In genomic region chr10:91206427-91206826, GRCh38 we compare ENCODE assay signal across 11 cellular contexts. TPM values are rescaled to one million over a fixed set of nuclear protein-coding genes. Genes with fewer than 3 reads are reported as not detected.
DNase-seq lines count a peak whose midpoint lies in the region; ATAC-seq, FAIRE-seq and TF ChIP-seq lines count a peak whose summit lies in the region.
"Had no signal": no experiment of that assay in that cellular context is flagged by ENCODE, and none has a peak within 500 bp of the region (broad histone marks: within the 10 kb centered on the region; RNA-seq: fewer than 3 reads in every experiment).

No MANE protein-coding gene starts in this region.

- H3K27ac Mint-ChIP-seq in osteocyte (ENCODE audit: unreplicated experiment) (no peak overlapping the region), type B pancreatic cell (no peak overlapping the region)

- H3K4me1 Mint-ChIP-seq in osteocyte (ENCODE audit: unreplicated experiment) (peaks cover 7% of the 10 kb centered on the region), type B pancreatic cell (ENCODE audit: unreplicated experiment) (no peaks in the 10 kb centered on the region)

- H3K27me3 Mint-ChIP-seq in osteocyte (ENCODE audit: unreplicated experiment) (no peaks in the 10 kb centered on the region), type B pancreatic cell (peaks cover 14% of the 10 kb centered on the region)

- WGBS in right cardiac atrium: 0% methylated on average over 1 of the region's 1 CpG

- no peak overlapping the region for H3K4me3 ChIP-seq in right cardiac atrium (ENCODE audit: low read length)

- no peak for DNase-seq in GM12891 (ENCODE audit: insufficient read length, low spot score)
- no peak for DNase-seq in right cardiac atrium
- no peak for DNase-seq in osteocyte (ENCODE audit: extremely low spot score, unreplicated experiment)
- no peak for DNase-seq in type B pancreatic cell (ENCODE audit: extremely low spot score, unreplicated experiment)
- DNase-seq: activated gamma-delta T cell treated with Interleukin-2 at 50 U/mL for 16 hours, immature natural killer cell, NCI-H1436 had no signal

- H3K4me3 Mint-ChIP-seq in osteocyte (ENCODE audit: unreplicated experiment) (no peak overlapping the region), type B pancreatic cell (no peak overlapping the region)

- H3K9me3 ChIP-seq in right cardiac atrium (ENCODE audit: control insufficient read depth, low read length): no peaks in the 10 kb centered on the region

- no peak overlapping the region for H3K27ac ChIP-seq in right cardiac atrium (ENCODE audit: low read length)

- intact Hi-C loops in right cardiac atrium (cut with DNase I): no loop called here

- no peaks in the 10 kb centered on the region for H3K36me3 Mint-ChIP-seq in osteocyte (ENCODE audit: unreplicated experiment)
- no peaks in the 10 kb centered on the region for H3K36me3 Mint-ChIP-seq in type B pancreatic cell
- H3K36me3 Mint-ChIP-seq: immature natural killer cell had no signal

- ATAC-seq in GM21367 (IDR thresholded peaks at IDR 0.05; ENCODE audit: unreplicated experiment) (peak; percentile 49), HG03571 (IDR thresholded peaks at IDR 0.05; ENCODE audit: unreplicated experiment) (peak; percentile 38), right cardiac atrium (peak; percentile 16 to 31), GM21526 (IDR thresholded peaks at IDR 0.05; ENCODE audit: low FRiP score, unreplicated experiment) (no peak)

- H3K27me3 ChIP-seq in right cardiac atrium (ENCODE audit: control insufficient read depth, insufficient read depth): no peaks in the 10 kb centered on the region

- TF ChIP-seq CTCF in osteocyte (IDR thresholded peaks at IDR 0.05) (no peak), type B pancreatic cell (conservative IDR thresholded peaks at IDR 0.05) (no peak)

- peaks cover 3% of the 10 kb centered on the region for H3K4me1 ChIP-seq in right cardiac atrium (ENCODE audit: control insufficient read depth, insufficient read depth, low read length)

- H3K9me3 Mint-ChIP-seq in osteocyte (ENCODE audit: unreplicated experiment): no peaks in the 10 kb centered on the region
- no peaks in the 10 kb centered on the region for H3K9me3 Mint-ChIP-seq in type B pancreatic cell
- H3K9me3 Mint-ChIP-seq: immature natural killer cell had no signal

- peak; percentile 91 for FAIRE-seq in GM12891 (lab: Jason Lieb, UNC)
- FAIRE-seq: endometrium had no signal

- TF ChIP-seq POLR2A in GM12891 (IDR thresholded peaks at IDR 0.05; ENCODE audit: low read depth, low read length): no peak

TF ChIP-seq in GM12891, 5 proteins besides CTCF, POLR2A, EP300 and RAD21:
- TF ChIP-seq SPI1 (IDR thresholded peaks at IDR 0.05; ENCODE audit: low read depth, low read length): 0 out of 2 replicates have a peak, but pooled peaks have one; percentile 32
- TF ChIP-seq POLR2AphosphoS5 (IDR thresholded peaks at IDR 0.05; ENCODE audit: low read depth, low read length): no peak

RNA-seq across cellular contexts. Expression of gene PCGF5, which starts 14.0 kb away (rescaled TPM):
- 36.7 TPM for polyA plus RNA-seq in GM12891 (2012; ENCODE audit: low read depth, missing spikeins)
- total RNA-seq in right cardiac atrium (10 to 100 TPM; 55.1 to 77.1 (median 59.6) TPM), osteocyte (27.8 and 31.2 TPM in 2 replicates), type B pancreatic cell (ENCODE audit: low replicate concordance) (12.0 and 14.7 TPM in 2 replicates)
- polyA plus RNA-seq in right cardiac atrium: 40.2 TPM
